Comparison of ENCODE assay signal across 30 cellular contexts in genomic region chr16:1768767-1769401, GRCh38. TPM values are rescaled to one million over a fixed set of nuclear protein-coding genes. Genes with fewer than 3 reads are reported as not detected.
DNase-seq lines count a peak whose midpoint lies in the region; ATAC-seq, FAIRE-seq and TF ChIP-seq lines count a peak whose summit lies in the region.
"Had no signal": no experiment of that assay in that cellular context is flagged by ENCODE, and none has a peak within 500 bp of the region (broad histone marks: within the 10 kb centered on the region; RNA-seq: fewer than 3 reads in every experiment).

No MANE protein-coding gene starts in this region.

- H3K27ac ChIP-seq in HCT116 (ENCODE audit: low read depth, low read length) (peak overlapping the region; percentile 95), GM12878 (ENCODE audit: control insufficient read depth, insufficient read depth) (no peak overlapping the region)
- H3K27ac ChIP-seq: hepatocyte, parathyroid adenoma, right atrium auricular region had no signal

- H3K36me3 ChIP-seq in HCT116 (ENCODE audit: control insufficient read depth in 1 of 2, insufficient read depth in 2 of 2, low read length in 2 of 2): peaks cover 5 to 15% of the 10 kb centered on the region in 2 experiments; a peak in 3 of 4 replicates
- H3K36me3 ChIP-seq in GM12878 (ENCODE audit: control insufficient read depth in 2 of 2, insufficient read depth in 2 of 2, low read length in 1 of 2): peaks cover 0 to 25% of the 10 kb centered on the region in 2 experiments; a peak in 3 of 4 replicates

- H3K4me2 ChIP-seq in HCT116 (ENCODE audit: low read length) (0 out of 2 replicates have a peak overlapping the region, but pooled peaks have one; percentile 100), GM12878 (ENCODE audit: control insufficient read depth, insufficient read depth) (no peak overlapping the region)
- H3K4me2 ChIP-seq: hepatocyte had no signal

- intact Hi-C loops in activated CD4-positive, alpha-beta memory T cell treated with anti-CD3 and anti-CD28 coated beads for 36 hours (cut with micrococcal nuclease): no loop called here
- intact Hi-C loops in HCT116 (cut with micrococcal nuclease) (no loop called here), GM12878 (cut with micrococcal nuclease; ENCODE audit: unreplicated experiment) (no loop called here)

- H3K9me2 ChIP-seq in HCT116 (ENCODE audit: insufficient read depth): no peaks in the 10 kb centered on the region

- FAIRE-seq in GM12878 (lab: Jason Lieb, UNC): no peak
- FAIRE-seq: A204.1, frontal cortex, HTR-8/SVneo had no signal

- ATAC-seq in HCT116 (no peak), GM12878 (no peak)
- ATAC-seq in stimulated activated effector memory CD8-positive, alpha-beta T cell treated with anti-CD3 and anti-CD28 coated beads, Interleukin-12 subunit alpha, Interleukin-12 subunit beta, amount 100 ng/mL, for 72 hours: no peak
- ATAC-seq: CD8-positive, alpha-beta T cell; left cardiac atrium had no signal

- H3K9ac ChIP-seq in HCT116 (ENCODE audit: low read length) (no peak overlapping the region), GM12878 (ENCODE audit: control insufficient read depth, insufficient read depth, low read length) (no peak overlapping the region)
- H3K9ac ChIP-seq: parathyroid adenoma had no signal

- no peak for DNase-seq in activated CD4-positive, alpha-beta memory T cell treated with anti-CD3 and anti-CD28 coated beads for 36 hours
- no peak for DNase-seq in activated CD4-positive, alpha-beta memory T cell treated with anti-CD3 and anti-CD28 coated beads, Interleukin-2, amount 10 ng/mL, durations not matched to agents 7 days and 5 days
- no peak for DNase-seq in HCT116 (ENCODE audit: low read depth, low spot score)
- no peak for DNase-seq in GM12878 (ENCODE audit: low read depth, low spot score)
- DNase-seq in stimulated activated effector memory CD8-positive, alpha-beta T cell treated with anti-CD3 and anti-CD28 coated beads, Interleukin-12 subunit alpha, Interleukin-12 subunit beta, amount 100 ng/mL, for 72 hours (ENCODE audit: low spot score in 2 of 2): no peak
- no peak for DNase-seq in NCI-H82 (lab: John Stamatoyannopoulos, UW)
- no peak for DNase-seq in NCI-H1694 treated with DMSO at 0.1 percent for 48 hours (lab: John Stamatoyannopoulos, UW)
- no peak for DNase-seq in NCI-H1930 (lab: John Stamatoyannopoulos, UW)
- DNase-seq: dermis blood vessel endothelial cell; DMS153; esophagus squamous epithelium; HCEC 1CT; left cardiac atrium; mammary epithelial cell; NCI-H1436; NCI-H2107; NCI-H446; Right ventricle myocardium superior; stimulated activated CD4-positive, alpha-beta T cell treated with anti-CD3 and anti-CD28 coated beads, Interleukin-4, amount 100 ng/mL, for 4 hours; stimulated activated naive CD4-positive, alpha-beta T cell treated with Interleukin-2 at 50 U/mL for 16 hours; thyroid gland had no signal

- no peak overlapping the region for H3K4me3 ChIP-seq in HCT116 (replicated peaks in 1 of 2; ENCODE audit: low read depth in 1 of 2, low read length in 2 of 2)
- H3K4me3 ChIP-seq in GM12878: no peak overlapping the region
- H3K4me3 ChIP-seq: hepatocyte, right atrium auricular region, thyroid gland had no signal

- no peak for TF ChIP-seq EP300 in GM12878 (IDR thresholded peaks at IDR 0.05; ENCODE audit: borderline replicate concordance in 1 of 2, control insufficient read depth in 1 of 2, low read depth in 2 of 2, low read length in 2 of 2)

- H2AFZ ChIP-seq in HCT116 (ENCODE audit: low read depth, low read length, poor library complexity, severe bottlenecking): no peak overlapping the region
- no peak overlapping the region for H2AFZ ChIP-seq in GM12878 (ENCODE audit: control insufficient read depth, low read depth, low read length)
- H2AFZ ChIP-seq: hepatocyte, parathyroid adenoma had no signal

- peaks cover 21% of the 10 kb centered on the region for H3K36me3 Mint-ChIP-seq in activated CD4-positive, alpha-beta memory T cell treated with anti-CD3 and anti-CD28 coated beads for 36 hours
- peaks cover 18% of the 10 kb centered on the region for H3K36me3 Mint-ChIP-seq in activated CD4-positive, alpha-beta memory T cell treated with anti-CD3 and anti-CD28 coated beads, Interleukin-2, amount 10 ng/mL, durations not matched to agents 7 days and 5 days (ENCODE audit: low read depth)
- H3K36me3 Mint-ChIP-seq in stimulated activated effector memory CD8-positive, alpha-beta T cell treated with anti-CD3 and anti-CD28 coated beads, Interleukin-12 subunit alpha, Interleukin-12 subunit beta, amount 100 ng/mL, for 72 hours: peaks cover 52% of the 10 kb centered on the region

- H3K27me3 Mint-ChIP-seq in activated CD4-positive, alpha-beta memory T cell treated with anti-CD3 and anti-CD28 coated beads for 36 hours: no peaks in the 10 kb centered on the region
- no peaks in the 10 kb centered on the region for H3K27me3 Mint-ChIP-seq in activated CD4-positive, alpha-beta memory T cell treated with anti-CD3 and anti-CD28 coated beads, Interleukin-2, amount 10 ng/mL, durations not matched to agents 7 days and 5 days

- H3K27me3 ChIP-seq in HCT116 (ENCODE audit: insufficient read depth, low read length) (no peaks in the 10 kb centered on the region), GM12878 (replicated peaks in 1 of 2; ENCODE audit: control insufficient read depth in 2 of 2, insufficient read depth in 2 of 2, low read length in 1 of 2) (no peaks in the 10 kb centered on the region)
- H3K27me3 ChIP-seq: esophagus squamous epithelium, hepatocyte, right atrium auricular region, thyroid gland had no signal

- RAD21 ChIA-PET in HCT116 (lab: Charles Lee; ENCODE audit: low non-redundant PET in 1 of 2, low total read pairs in 2 of 2, uncharacterized antibody in 2 of 2, unreplicated experiment in 2 of 2) (no interaction called here), GM12878 (lab: Charles Lee; ENCODE audit: unreplicated experiment) (interaction anchor here (1.3 kb wide), 1 partner anchor 14 kb away, joined by 3 read pairs; the partner anchor contains the start of genes NUBP2 and SPSB3)

- in situ Hi-C loops in GM12878 (cut with MboI): no loop called here

- SMC1A ChIA-PET in GM12878 (lab: Charles Lee; ENCODE audit: uncharacterized antibody, unreplicated experiment): no interaction called here

- no TSS peak for BruUV-seq in HCT116 (replicated peaks; lab: Mats Ljungman, UMichigan)
- BruUV-seq in GM12878 (replicated peaks; lab: Mats Ljungman, UMichigan): TSS peak; percentile 29

- CTCF ChIA-PET in activated CD4-positive, alpha-beta memory T cell treated with anti-CD3 and anti-CD28 coated beads for 36 hours (lab: Charles Lee): no interaction called here
- CTCF ChIA-PET in activated CD4-positive, alpha-beta memory T cell treated with anti-CD3 and anti-CD28 coated beads, Interleukin-2, amount 10 ng/mL, durations not matched to agents 7 days and 5 days (lab: Charles Lee): interaction anchor here (0.5 kb wide), 1 partner anchor 47 kb away, joined by 3 read pairs; no protein-coding TSS in a partner anchor
- CTCF ChIA-PET in HCT116 (lab: Charles Lee) (interaction anchor here (1.1 kb wide), 1 partner anchor 63 kb away, joined by 3 read pairs; the partner anchor contains the start of gene MAPK8IP3), GM12878 (lab: Yijun Ruan, JAX) (no interaction called here)

- H3K79me2 ChIP-seq in HCT116 (ENCODE audit: insufficient read depth, low read length) (peaks cover 35% of the 10 kb centered on the region), GM12878 (ENCODE audit: control insufficient read depth, insufficient read depth, low read length) (peaks cover 34% of the 10 kb centered on the region)
- H3K79me2 ChIP-seq: parathyroid adenoma had no signal

- no peak overlapping the region for H3K4me3 Mint-ChIP-seq in activated CD4-positive, alpha-beta memory T cell treated with anti-CD3 and anti-CD28 coated beads for 36 hours
- no peak overlapping the region for H3K4me3 Mint-ChIP-seq in activated CD4-positive, alpha-beta memory T cell treated with anti-CD3 and anti-CD28 coated beads, Interleukin-2, amount 10 ng/mL, durations not matched to agents 7 days and 5 days
- no peak overlapping the region for H3K4me3 Mint-ChIP-seq in stimulated activated effector memory CD8-positive, alpha-beta T cell treated with anti-CD3 and anti-CD28 coated beads, Interleukin-12 subunit alpha, Interleukin-12 subunit beta, amount 100 ng/mL, for 72 hours

- TF ChIP-seq CTCF in HCT116 (IDR thresholded peaks at IDR 0.05 in 2 of 3, conservative IDR thresholded peaks at IDR 0.05 in 1 of 3; ENCODE audit: borderline replicate concordance in 1 of 3, insufficient read depth in 1 of 3, low read depth in 2 of 3, low read length in 2 of 3) (no peak), GM12878 (IDR thresholded peaks at IDR 0.05 in 2 of 3, conservative IDR thresholded peaks at IDR 0.05 in 1 of 3; ENCODE audit: control insufficient read depth in 2 of 3, extremely low read depth in 1 of 3, insufficient read depth in 1 of 3, low read depth in 3 of 3, low read length in 3 of 3) (no peak)

- TF ChIP-seq POLR2A in HCT116 (IDR thresholded peaks at IDR 0.05; ENCODE audit: borderline replicate concordance, extremely low read depth, insufficient read depth, insufficient read length) (no peak), GM12878 (IDR thresholded peaks at IDR 0.05; ENCODE audit: low read depth, low read length) (0 out of 2 replicates have a peak, but pooled peaks have one; percentile 21)

- TF ChIP-seq RAD21 in HCT116 (IDR thresholded peaks at IDR 0.05; ENCODE audit: low read depth) (no peak), GM12878 (IDR thresholded peaks at IDR 0.05; ENCODE audit: insufficient read depth, low read depth, low read length) (no peak)

- peak overlapping the region; percentile 38 for H3K27ac Mint-ChIP-seq in activated CD4-positive, alpha-beta memory T cell treated with anti-CD3 and anti-CD28 coated beads for 36 hours
- no peak overlapping the region for H3K27ac Mint-ChIP-seq in activated CD4-positive, alpha-beta memory T cell treated with anti-CD3 and anti-CD28 coated beads, Interleukin-2, amount 10 ng/mL, durations not matched to agents 7 days and 5 days
- H3K27ac Mint-ChIP-seq in stimulated activated effector memory CD8-positive, alpha-beta T cell treated with anti-CD3 and anti-CD28 coated beads, Interleukin-12 subunit alpha, Interleukin-12 subunit beta, amount 100 ng/mL, for 72 hours: peak overlapping the region; percentile 76
- H3K27ac Mint-ChIP-seq: activated T-helper 2 cell treated with anti-CD3 and anti-CD28 coated beads, Interferon-gamma antibody, Interleukin-2, Interleukin-4, amounts not matched to agents 10 μg/mL and 5 μg/mL and 100 μg/mL, durations not matched to agents 14 hours and 24 hours and 36 hours; CD8-positive, alpha-beta T cell; T-helper 2 cell treated with Interferon-gamma antibody and Interleukin-4, amounts not matched to agents 5 μg/mL and 100 μg/mL, for 36 hours had no signal

- POLR2A ChIA-PET in activated CD4-positive, alpha-beta memory T cell treated with anti-CD3 and anti-CD28 coated beads for 36 hours (lab: Charles Lee): interaction anchor here (5.3 kb wide), 1 partner anchor 13 kb away, joined by 56 read pairs; the partner anchor contains the start of genes NUBP2 and SPSB3
- POLR2A ChIA-PET in activated CD4-positive, alpha-beta memory T cell treated with anti-CD3 and anti-CD28 coated beads, Interleukin-2, amount 10 ng/mL, durations not matched to agents 7 days and 5 days (lab: Charles Lee): interaction anchor here (5.7 to 7.2 kb wide), 2 partner anchors 14 to 62 kb away, joined by 46 to 101 read pairs; partner anchors contain the start of genes MAPK8IP3, NUBP2 and SPSB3
- POLR2A ChIA-PET in HCT116 (lab: Charles Lee) (no interaction called here), GM12878 (lab: Charles Lee) (interaction anchor here (5.8 kb wide), 1 partner anchor 13 kb away, joined by 39 read pairs; the partner anchor contains the start of genes NUBP2 and SPSB3)

- H3K4me1 Mint-ChIP-seq in activated CD4-positive, alpha-beta memory T cell treated with anti-CD3 and anti-CD28 coated beads for 36 hours (ENCODE audit: low read depth): peaks cover 4% of the 10 kb centered on the region
- H3K4me1 Mint-ChIP-seq in activated CD4-positive, alpha-beta memory T cell treated with anti-CD3 and anti-CD28 coated beads, Interleukin-2, amount 10 ng/mL, durations not matched to agents 7 days and 5 days: peaks cover 9% of the 10 kb centered on the region
- H3K4me1 Mint-ChIP-seq in stimulated activated effector memory CD8-positive, alpha-beta T cell treated with anti-CD3 and anti-CD28 coated beads, Interleukin-12 subunit alpha, Interleukin-12 subunit beta, amount 100 ng/mL, for 72 hours: peaks cover 15% of the 10 kb centered on the region

- H3K4me1 ChIP-seq in HCT116 (ENCODE audit: control insufficient read depth in 1 of 2, insufficient read depth in 2 of 2, low read length in 2 of 2) (peaks cover 8 to 22% of the 10 kb centered on the region in 2 experiments), GM12878 (ENCODE audit: control insufficient read depth, insufficient read depth, low read length) (peaks cover 5% of the 10 kb centered on the region)

- no peaks in the 10 kb centered on the region for H3K9me3 ChIP-seq in HCT116 (ENCODE audit: control insufficient read depth in 1 of 2, insufficient read depth in 1 of 2, low read depth in 1 of 2, low read length in 2 of 2)
- H3K9me3 ChIP-seq in GM12878 (replicated peaks; ENCODE audit: control insufficient read depth, insufficient read depth, low read length): no peaks in the 10 kb centered on the region
- H3K9me3 ChIP-seq: esophagus squamous epithelium, right atrium auricular region, thyroid gland had no signal

- H4K20me1 ChIP-seq in HCT116 (ENCODE audit: insufficient read depth) (peaks cover 5% of the 10 kb centered on the region; the same call in 1 of the 2 replicates), GM12878 (ENCODE audit: control insufficient read depth, insufficient read depth) (no peaks in the 10 kb centered on the region)

- WGBS in GM12878 (ENCODE audit: insufficient coverage, insufficient replicate concordance, low lambda C conversion rate, missing lambda C conversion rate): 78% methylated on average over 22 of the region's 26 CpGs

- H3K9me3 Mint-ChIP-seq in activated CD4-positive, alpha-beta memory T cell treated with anti-CD3 and anti-CD28 coated beads for 36 hours: no peaks in the 10 kb centered on the region
- no peaks in the 10 kb centered on the region for H3K9me3 Mint-ChIP-seq in activated CD4-positive, alpha-beta memory T cell treated with anti-CD3 and anti-CD28 coated beads, Interleukin-2, amount 10 ng/mL, durations not matched to agents 7 days and 5 days
- no peaks in the 10 kb centered on the region for H3K9me3 Mint-ChIP-seq in stimulated activated effector memory CD8-positive, alpha-beta T cell treated with anti-CD3 and anti-CD28 coated beads, Interleukin-12 subunit alpha, Interleukin-12 subunit beta, amount 100 ng/mL, for 72 hours
- H3K9me3 Mint-ChIP-seq: activated T-helper 2 cell treated with anti-CD3 and anti-CD28 coated beads, Interferon-gamma antibody, Interleukin-2, Interleukin-4, amounts not matched to agents 10 μg/mL and 5 μg/mL and 100 μg/mL, durations not matched to agents 14 hours and 24 hours and 36 hours; CD8-positive, alpha-beta T cell; T-helper 2 cell treated with Interferon-gamma antibody and Interleukin-4, amounts not matched to agents 5 μg/mL and 100 μg/mL, for 36 hours had no signal

RNA-seq across cellular contexts. Expression of gene NME3, which starts 2.5 kb away (rescaled TPM):
- 10 to 100 TPM; 53.0 to 53.1 TPM for total RNA-seq in activated CD4-positive, alpha-beta memory T cell treated with anti-CD3 and anti-CD28 coated beads for 36 hours
- total RNA-seq in activated CD4-positive, alpha-beta memory T cell treated with anti-CD3 and anti-CD28 coated beads, Interleukin-2, amount 10 ng/mL, durations not matched to agents 7 days and 5 days: 10 to 100 TPM; 48.0 to 52.0 TPM
- total RNA-seq in HCT116 (2021; ENCODE audit: unreplicated experiment) (103 TPM), GM12878 (2014; rRNA removed) (49.8 and 55.5 TPM in 2 replicates), GM12878 (2014; rRNA removed; fragmentation: Illumina TruSeq; extraction: Trizol) (4.3 and 5.2 TPM in 2 replicates), GM12878 (2021) (46.7 and 47.7 TPM in 2 replicates)
- 79.3 and 90.1 TPM in 2 replicates for polyA plus RNA-seq in HCT116 (2012)
- total RNA-seq in GM12878 (2013; cell fraction: nucleolus; rRNA removed): 32.8 and 43.7 TPM in 2 replicates
- polyA plus RNA-seq in GM12878 (2011; ENCODE audit: low read depth): 10.7 TPM
- polyA plus RNA-seq in GM12878 (2011; rRNA removed) (5.1 and 13.6 TPM in 2 replicates), GM12878 (2014; fragmentation: Illumina TruSeq; extraction: Trizol) (0.81 TPM in 1 of 2 replicates, not detected in the other), GM12878 (2014; fragmentation: Nextera tagmentation; extraction: Ambion mirVana) (1 to 10 TPM in 1 of 2 experiments, under 1 TPM in 1; 0.61 to 4.6 TPM), GM12878 (2014; rRNA removed) (51.7 and 63.4 TPM in 2 replicates), GM12878 (2016; fragmentation: Nextera tagmentation; extraction: Ambion mirVana) (10 to 100 TPM; 39.5 to 41.1 TPM)
- polyA plus RNA-seq in GM12878 (2011; cell fraction: cytosol; rRNA removed): 28.1 and 60.3 TPM in 2 replicates
- 143 and 144 TPM in 2 replicates for polyA plus RNA-seq in GM12878 (2011; cell fraction: nucleus; rRNA removed)
- 44.8 and 49.8 TPM in 2 replicates for polyA plus RNA-seq in GM12878 (2012)
- polyA minus RNA-seq in GM12878 (2011; rRNA and poly(A)+ RNA removed): 1.2 and 7.4 TPM in 2 replicates
- polyA minus RNA-seq in GM12878 (2011; cell fraction: cytosol; rRNA and poly(A)+ RNA removed): 2.3 and 5.2 TPM in 2 replicates
- 22.5 and 26.6 TPM in 2 replicates for polyA minus RNA-seq in GM12878 (2011; cell fraction: nucleus; rRNA and poly(A)+ RNA removed)

RNA-seq across cellular contexts. Expression of gene EME2, which starts 3.7 kb away (rescaled TPM):
- 10 to 100 TPM; 11.9 to 15.3 TPM for total RNA-seq in activated CD4-positive, alpha-beta memory T cell treated with anti-CD3 and anti-CD28 coated beads for 36 hours
- 10 to 100 TPM; 23.5 to 24.7 TPM for total RNA-seq in activated CD4-positive, alpha-beta memory T cell treated with anti-CD3 and anti-CD28 coated beads, Interleukin-2, amount 10 ng/mL, durations not matched to agents 7 days and 5 days
- total RNA-seq in HCT116 (2021; ENCODE audit: unreplicated experiment) (36.3 TPM), GM12878 (2014; rRNA removed) (6.2 and 9.5 TPM in 2 replicates), GM12878 (2014; rRNA removed; fragmentation: Illumina TruSeq; extraction: Trizol) (1.4 and 2.1 TPM in 2 replicates), GM12878 (2021) (15.8 and 16.9 TPM in 2 replicates)
- polyA plus RNA-seq in HCT116 (2012): 8.9 and 9.0 TPM in 2 replicates
- 54.8 and 65.8 TPM in 2 replicates for total RNA-seq in GM12878 (2013; cell fraction: nucleolus; rRNA removed)
- polyA plus RNA-seq in GM12878 (2011; ENCODE audit: low read depth): 5.6 TPM
- polyA plus RNA-seq in GM12878 (2011; rRNA removed) (2.8 and 4.7 TPM in 2 replicates), GM12878 (2014; fragmentation: Illumina TruSeq; extraction: Trizol) (0.79 and 2.1 TPM in 2 replicates), GM12878 (2014; fragmentation: Nextera tagmentation; extraction: Ambion mirVana) (under 1 TPM; 0.29 to 0.80 TPM), GM12878 (2014; rRNA removed) (13.3 and 16.2 TPM in 2 replicates), GM12878 (2016; fragmentation: Nextera tagmentation; extraction: Ambion mirVana) (1 to 10 TPM; 3.4 to 4.7 TPM)
- polyA plus RNA-seq in GM12878 (2011; cell fraction: cytosol; rRNA removed): 3.5 and 7.9 TPM in 2 replicates
- polyA plus RNA-seq in GM12878 (2011; cell fraction: nucleus; rRNA removed): 152 and 178 TPM in 2 replicates
- 10.3 and 11.2 TPM in 2 replicates for polyA plus RNA-seq in GM12878 (2012)
- polyA minus RNA-seq in GM12878 (2011; rRNA and poly(A)+ RNA removed): 1.6 and 5.0 TPM in 2 replicates
- 1.7 and 2.6 TPM in 2 replicates for polyA minus RNA-seq in GM12878 (2011; cell fraction: cytosol; rRNA and poly(A)+ RNA removed)
- polyA minus RNA-seq in GM12878 (2011; cell fraction: nucleus; rRNA and poly(A)+ RNA removed): 18.6 and 28.8 TPM in 2 replicates

RNA-seq across cellular contexts. Expression of gene MRPS34, which starts 4.0 kb away (rescaled TPM):
- total RNA-seq in activated CD4-positive, alpha-beta memory T cell treated with anti-CD3 and anti-CD28 coated beads for 36 hours: 100 to 1,000 TPM; 151 to 152 TPM
- total RNA-seq in activated CD4-positive, alpha-beta memory T cell treated with anti-CD3 and anti-CD28 coated beads, Interleukin-2, amount 10 ng/mL, durations not matched to agents 7 days and 5 days: 10 to 100 TPM; 94.9 to 98.3 TPM
- total RNA-seq in HCT116 (2021; ENCODE audit: unreplicated experiment) (200 TPM), GM12878 (2014; rRNA removed) (144 and 185 TPM in 2 replicates), GM12878 (2014; rRNA removed; fragmentation: Illumina TruSeq; extraction: Trizol) (92.3 and 109 TPM in 2 replicates), GM12878 (2021) (184 and 190 TPM in 2 replicates)
- 167 and 191 TPM in 2 replicates for polyA plus RNA-seq in HCT116 (2012)
- total RNA-seq in GM12878 (2013; cell fraction: nucleolus; rRNA removed): 26.9 and 32.5 TPM in 2 replicates
- polyA plus RNA-seq in GM12878 (2011; ENCODE audit: low read depth): 24.8 TPM
- polyA plus RNA-seq in GM12878 (2011; rRNA removed) (62.8 and 99.3 TPM in 2 replicates), GM12878 (2014; fragmentation: Illumina TruSeq; extraction: Trizol) (18.2 and 56.0 TPM in 2 replicates), GM12878 (2014; fragmentation: Nextera tagmentation; extraction: Ambion mirVana) (10 to 100 TPM in 1 of 2 experiments, 1 to 10 TPM in 1; 3.6 to 17.9 TPM), GM12878 (2014; rRNA removed) (189 and 209 TPM in 2 replicates), GM12878 (2016; fragmentation: Nextera tagmentation; extraction: Ambion mirVana) (100 to 1,000 TPM; 265 to 285 TPM)
- 130 and 176 TPM in 2 replicates for polyA plus RNA-seq in GM12878 (2011; cell fraction: cytosol; rRNA removed)
- polyA plus RNA-seq in GM12878 (2011; cell fraction: nucleus; rRNA removed): 107 and 127 TPM in 2 replicates
- polyA plus RNA-seq in GM12878 (2012): 75.1 and 85.8 TPM in 2 replicates
- 31.2 and 42.9 TPM in 2 replicates for polyA minus RNA-seq in GM12878 (2011; rRNA and poly(A)+ RNA removed)
- 29.7 and 32.3 TPM in 2 replicates for polyA minus RNA-seq in GM12878 (2011; cell fraction: cytosol; rRNA and poly(A)+ RNA removed)
- 22.8 and 37.4 TPM in 2 replicates for polyA minus RNA-seq in GM12878 (2011; cell fraction: nucleus; rRNA and poly(A)+ RNA removed)

RNA-seq across cellular contexts. Expression of gene SPSB3, which starts 13.5 kb away (rescaled TPM):
- 10 to 100 TPM; 21.2 to 21.8 TPM for total RNA-seq in activated CD4-positive, alpha-beta memory T cell treated with anti-CD3 and anti-CD28 coated beads for 36 hours
- total RNA-seq in activated CD4-positive, alpha-beta memory T cell treated with anti-CD3 and anti-CD28 coated beads, Interleukin-2, amount 10 ng/mL, durations not matched to agents 7 days and 5 days: 10 to 100 TPM; 46.4 to 47.7 TPM
- total RNA-seq in HCT116 (2021; ENCODE audit: unreplicated experiment) (31.6 TPM), GM12878 (2014; rRNA removed) (22.2 and 26.2 TPM in 2 replicates), GM12878 (2014; rRNA removed; fragmentation: Illumina TruSeq; extraction: Trizol) (4.4 and 5.5 TPM in 2 replicates), GM12878 (2021) (18.3 and 18.5 TPM in 2 replicates)
- 43.9 and 51.6 TPM in 2 replicates for polyA plus RNA-seq in HCT116 (2012)
- 28.8 and 39.6 TPM in 2 replicates for total RNA-seq in GM12878 (2013; cell fraction: nucleolus; rRNA removed)
- polyA plus RNA-seq in GM12878 (2011; ENCODE audit: low read depth): 6.5 TPM
- polyA plus RNA-seq in GM12878 (2011; rRNA removed) (4.7 and 9.7 TPM in 2 replicates), GM12878 (2014; fragmentation: Illumina TruSeq; extraction: Trizol) (0.97 and 2.8 TPM in 2 replicates), GM12878 (2014; fragmentation: Nextera tagmentation; extraction: Ambion mirVana) (1 to 10 TPM in 1 of 2 experiments, under 1 TPM in 1; 0.31 to 1.5 TPM), GM12878 (2014; rRNA removed) (26.9 and 32.4 TPM in 2 replicates), GM12878 (2016; fragmentation: Nextera tagmentation; extraction: Ambion mirVana) (10 to 100 TPM; 25.3 to 26.1 TPM)
- polyA plus RNA-seq in GM12878 (2011; cell fraction: cytosol; rRNA removed): 18.5 and 28.3 TPM in 2 replicates
- polyA plus RNA-seq in GM12878 (2011; cell fraction: nucleus; rRNA removed): 87.6 and 94.0 TPM in 2 replicates
- polyA plus RNA-seq in GM12878 (2012): 19.6 and 21.3 TPM in 2 replicates
- 5.9 and 9.0 TPM in 2 replicates for polyA minus RNA-seq in GM12878 (2011; rRNA and poly(A)+ RNA removed)
- polyA minus RNA-seq in GM12878 (2011; cell fraction: cytosol; rRNA and poly(A)+ RNA removed): 4.8 and 5.2 TPM in 2 replicates
- 5.7 and 13.8 TPM in 2 replicates for polyA minus RNA-seq in GM12878 (2011; cell fraction: nucleus; rRNA and poly(A)+ RNA removed)

RNA-seq across cellular contexts. Expression of gene NUBP2, which starts 13.9 kb away (rescaled TPM):
- 10 to 100 TPM; 45.9 to 48.0 TPM for total RNA-seq in activated CD4-positive, alpha-beta memory T cell treated with anti-CD3 and anti-CD28 coated beads for 36 hours
- 10 to 100 TPM; 40.8 to 43.5 TPM for total RNA-seq in activated CD4-positive, alpha-beta memory T cell treated with anti-CD3 and anti-CD28 coated beads, Interleukin-2, amount 10 ng/mL, durations not matched to agents 7 days and 5 days
- total RNA-seq in HCT116 (2021; ENCODE audit: unreplicated experiment) (103 TPM), GM12878 (2014; rRNA removed) (88.8 and 106 TPM in 2 replicates), GM12878 (2014; rRNA removed; fragmentation: Illumina TruSeq; extraction: Trizol) (11.0 and 13.5 TPM in 2 replicates), GM12878 (2021) (73.2 and 79.8 TPM in 2 replicates)
- polyA plus RNA-seq in HCT116 (2012): 75.2 and 77.9 TPM in 2 replicates
- 45.7 and 59.5 TPM in 2 replicates for total RNA-seq in GM12878 (2013; cell fraction: nucleolus; rRNA removed)
- polyA plus RNA-seq in GM12878 (2011; ENCODE audit: low read depth): 11.7 TPM
- polyA plus RNA-seq in GM12878 (2011; rRNA removed) (8.2 and 23.6 TPM in 2 replicates), GM12878 (2014; fragmentation: Illumina TruSeq; extraction: Trizol) (0.73 and 6.5 TPM in 2 replicates), GM12878 (2014; fragmentation: Nextera tagmentation; extraction: Ambion mirVana) (1 to 10 TPM; 1.9 to 5.9 TPM), GM12878 (2014; rRNA removed) (80.5 and 94.5 TPM in 2 replicates), GM12878 (2016; fragmentation: Nextera tagmentation; extraction: Ambion mirVana) (100 to 1,000 TPM; 115 to 129 TPM)
- 54.5 and 91.2 TPM in 2 replicates for polyA plus RNA-seq in GM12878 (2011; cell fraction: cytosol; rRNA removed)
- polyA plus RNA-seq in GM12878 (2011; cell fraction: nucleus; rRNA removed): 102 and 133 TPM in 2 replicates
- 44.3 and 48.4 TPM in 2 replicates for polyA plus RNA-seq in GM12878 (2012)
- polyA minus RNA-seq in GM12878 (2011; rRNA and poly(A)+ RNA removed): 8.8 and 27.4 TPM in 2 replicates
- polyA minus RNA-seq in GM12878 (2011; cell fraction: cytosol; rRNA and poly(A)+ RNA removed): 18.5 and 20.3 TPM in 2 replicates
- polyA minus RNA-seq in GM12878 (2011; cell fraction: nucleus; rRNA and poly(A)+ RNA removed): 17.7 and 27.6 TPM in 2 replicates

Comparison
In these comparisons a context has a peak if more than half of its experiments do, and no peak if none do; other contexts are left out.
1. CTCF ChIA-PET loops: an anchor here in activated CD4-positive, alpha-beta memory T cell treated with anti-CD3 and anti-CD28 coated beads, Interleukin-2, amount 10 ng/mL, durations not matched to agents 7 days and 5 days (0.5 kb wide) and HCT116 (1.1 kb wide); none called in activated CD4-positive, alpha-beta memory T cell treated with anti-CD3 and anti-CD28 coated beads for 36 hours and GM12878.